ENCODE assay signal across 10 cellular contexts in the genomic region with DNA sequence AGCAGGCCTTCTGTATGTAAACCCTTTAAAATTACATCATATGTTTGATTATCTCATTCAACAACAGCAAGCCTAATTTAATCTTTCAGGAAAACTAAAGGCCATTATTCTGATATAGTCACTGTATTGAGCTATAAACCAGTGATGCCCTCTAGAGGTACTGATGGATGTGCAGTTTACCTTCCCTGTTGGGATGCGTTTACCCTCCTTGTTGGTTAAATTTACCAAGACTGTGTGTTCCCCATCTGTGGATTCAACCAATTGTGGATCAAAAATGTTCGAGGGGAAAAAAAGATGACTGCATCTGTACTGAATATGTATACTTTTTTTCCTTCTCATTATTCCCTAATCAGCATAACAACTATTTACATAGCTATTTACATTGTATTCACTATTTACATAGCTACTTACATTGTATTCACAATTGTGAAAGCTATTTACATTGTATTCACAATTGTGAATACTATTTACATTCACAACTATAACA. TPM values are rescaled to one million over a fixed set of nuclear protein-coding genes. Genes with fewer than 3 reads are reported as not detected.
DNase-seq lines count a peak whose midpoint lies in the region; ATAC-seq, FAIRE-seq and TF ChIP-seq lines count a peak whose summit lies in the region.
"Had no signal": no experiment of that assay in that cellular context is flagged by ENCODE, and none has a peak within 500 bp of the region (broad histone marks: within the 10 kb centered on the region; RNA-seq: fewer than 3 reads in every experiment).

No MANE protein-coding gene starts in this region.

- 0 out of 4 replicates have a peak, but pooled peaks of 1 of the 2 experiments have one; percentile 14 for TF ChIP-seq RAD21 in K562 (CRISPR knock-in tag; conservative IDR thresholded peaks at IDR 0.05 in 1 of 2, IDR thresholded peaks at IDR 0.05 in 1 of 2)

- H3K36me3 ChIP-seq in DND-41 (ENCODE audit: insufficient read depth, low read length) (peaks cover 40% of the 10 kb centered on the region; the same call in 1 of the 2 replicates), K562 (ENCODE audit: control insufficient read depth, insufficient read depth, low read length) (peaks cover 64% of the 10 kb centered on the region), lung (ENCODE audit: control insufficient read depth in 2 of 2, insufficient read depth in 2 of 2, low read length in 2 of 2) (peaks cover 0 to 15% of the 10 kb centered on the region in 2 donors), ovary (no peaks in the 10 kb centered on the region)

- no peaks in the 10 kb centered on the region for H3K4me1 ChIP-seq in DND-41 (ENCODE audit: insufficient read depth, low read length)
- no peaks in the 10 kb centered on the region for H3K4me1 ChIP-seq in K562 (replicated peaks in 1 of 2; ENCODE audit: control insufficient read depth in 2 of 2, insufficient read depth in 2 of 2, low read length in 2 of 2)
- H3K4me1 ChIP-seq in lung (ENCODE audit: control insufficient read depth in 2 of 2, insufficient read depth in 2 of 2, low read length in 2 of 2): peaks cover 0 to 4% of the 10 kb centered on the region in 2 donors
- no peaks in the 10 kb centered on the region for H3K4me1 ChIP-seq in ovary (ENCODE audit: insufficient read depth)
- H3K4me1 ChIP-seq: suprapubic skin had no signal

- ATAC-seq in DND-41 (ENCODE audit: insufficient read depth, low read depth) (no peak), K562 (peak; percentile 89), lung (ENCODE audit: insufficient read depth, low FRiP score) (peak; percentile 34), HG03108 (IDR thresholded peaks at IDR 0.05; ENCODE audit: unreplicated experiment) (no peak), GM19328 (IDR thresholded peaks at IDR 0.05; ENCODE audit: unreplicated experiment) (no peak)

- H3K79me2 ChIP-seq in DND-41 (ENCODE audit: insufficient read depth, low read length) (peaks cover 28% of the 10 kb centered on the region), K562 (ENCODE audit: control insufficient read depth, insufficient read depth, low read length) (peaks cover 35% of the 10 kb centered on the region)

- H2AFZ ChIP-seq in DND-41 (ENCODE audit: low read depth, low read length) (no peak overlapping the region), K562 (ENCODE audit: low read depth, low read length) (no peak overlapping the region)

- no peak overlapping the region for H3K9ac ChIP-seq in DND-41 (ENCODE audit: low read depth, low read length)
- no peak overlapping the region for H3K9ac ChIP-seq in K562 (ENCODE audit: insufficient read depth in 1 of 2, low read depth in 2 of 2, low read length in 2 of 2)

- H3K9me3 ChIP-seq in DND-41 (ENCODE audit: insufficient read depth, low read length, severe bottlenecking): peaks cover 14% of the 10 kb centered on the region
- H3K9me3 ChIP-seq in K562 (replicated peaks; ENCODE audit: control insufficient read depth, insufficient read depth, low read depth, low read length): peaks cover 12% of the 10 kb centered on the region
- no peaks in the 10 kb centered on the region for H3K9me3 ChIP-seq in lung (ENCODE audit: control insufficient read depth in 2 of 2, insufficient read depth in 1 of 2, low read length in 1 of 2)
- no peaks in the 10 kb centered on the region for H3K9me3 ChIP-seq in ovary

- H3K4me3 ChIP-seq in DND-41 (ENCODE audit: low read depth in 1 of 2, low read length in 2 of 2) (no peak overlapping the region), K562 (no peak overlapping the region), lung (no peak overlapping the region), ovary (no peak overlapping the region)
- H3K4me3 ChIP-seq: skin epidermis, suprapubic skin had no signal

- POLR2A ChIA-PET in K562 (lab: Yijun Ruan, JAX): interaction anchor here (1.5 to 2.8 kb wide), 2 partner anchors 8 to 10 kb away, joined by 4 to 13 read pairs; partner anchors contain the start of genes MRPL50 and ZNF189

- peaks cover 3% of the 10 kb centered on the region; the same call in 1 of the 2 replicates for H4K20me1 ChIP-seq in DND-41 (ENCODE audit: insufficient read depth, low read length)
- H4K20me1 ChIP-seq in K562 (replicated peaks; ENCODE audit: control insufficient read depth, insufficient read depth, low read length): no peaks in the 10 kb centered on the region

- no peaks in the 10 kb centered on the region for H3K27me3 ChIP-seq in DND-41 (ENCODE audit: insufficient read depth, low read length, poor library complexity)
- no peaks in the 10 kb centered on the region for H3K27me3 ChIP-seq in K562 (ENCODE audit: control insufficient read depth in 2 of 2, insufficient read depth in 2 of 2, low read length in 2 of 2)
- H3K27me3 ChIP-seq in lung (ENCODE audit: control insufficient read depth, insufficient read depth): no peaks in the 10 kb centered on the region
- H3K27me3 ChIP-seq in ovary: no peaks in the 10 kb centered on the region
- H3K27me3 ChIP-seq: suprapubic skin had no signal

- peak; percentile 49 for FAIRE-seq in K562 (lab: Jason Lieb, UNC)

- in situ Hi-C loops in K562 (cut with MboI): no loop called here

- no peak overlapping the region for H3K4me2 ChIP-seq in DND-41 (ENCODE audit: insufficient read depth, low read length)
- H3K4me2 ChIP-seq in K562 (ENCODE audit: insufficient read depth, low read length): no peak overlapping the region

- no peaks in the 10 kb centered on the region for H3K9me1 ChIP-seq in K562 (ENCODE audit: control insufficient read depth, insufficient read depth, low read length)

- TF ChIP-seq CTCF in DND-41 (IDR thresholded peaks at IDR 0.05; ENCODE audit: borderline replicate concordance, extremely low read depth, low read length, poor library complexity, severe bottlenecking): peak; percentile 12
- peak; percentile 30 to 54 (median 49) for TF ChIP-seq CTCF in K562 (IDR thresholded peaks at IDR 0.05 in 2 of 3, conservative IDR thresholded peaks at IDR 0.05 in 1 of 3; ENCODE audit: insufficient read depth in 2 of 3, low read depth in 1 of 3, low read length in 3 of 3)
- no peak for TF ChIP-seq CTCF in lung (IDR thresholded peaks at IDR 0.05; ENCODE audit: control extremely low read depth, extremely low read depth)
- no peak for TF ChIP-seq CTCF in ovary (IDR thresholded peaks at IDR 0.05)

- BruUV-seq in K562 (replicated peaks; lab: Mats Ljungman, UMichigan): no TSS peak

- TF ChIP-seq POLR2A in K562 (conservative IDR thresholded peaks at IDR 0.05) (no peak), ovary (IDR thresholded peaks at IDR 0.05) (no peak)

- intact Hi-C loops in K562 (cut with micrococcal nuclease) (loop anchor here (1.0 to 2.0 kb wide), 2 partner anchors 72 to 162 kb away; no protein-coding TSS in a partner anchor), ovary (cut with DNase I) (no loop called here)

- CTCF ChIA-PET in K562 (lab: Yijun Ruan, JAX; ENCODE audit: low intra/inter-chr PET ratio): interaction anchor here (0.6 to 1.0 kb wide), 2 partner anchors 77 to 687 kb away, joined by 3 read pairs; no protein-coding TSS in a partner anchor

- H3K27ac ChIP-seq in DND-41 (ENCODE audit: low read length): no peak overlapping the region
- no peak overlapping the region for H3K27ac ChIP-seq in K562 (ENCODE audit: extremely low read depth, low read depth, low read length)
- no peak overlapping the region for H3K27ac ChIP-seq in lung (ENCODE audit: low read depth in 1 of 2, low read length in 1 of 2)
- no peak overlapping the region for H3K27ac ChIP-seq in ovary
- H3K27ac ChIP-seq: skin epidermis, suprapubic skin had no signal

- TF ChIP-seq EP300 in K562 (IDR thresholded peaks at IDR 0.05; ENCODE audit: low read length) (no peak), ovary (IDR thresholded peaks at IDR 0.05) (no peak)

- 67% methylated on average over 2 of the region's 2 CpGs for WGBS in K562 (ENCODE audit: insufficient coverage, low coverage, missing lambda C conversion rate)
- 80 to 94% methylated on average over 2 of the region's 2 CpGs for WGBS in lung, 2 donors
- 87 to 94% (median 93%) methylated on average over 2 of the region's 2 CpGs for WGBS in ovary, 3 donors

- DNase-seq in DND-41: no peak
- DNase-seq in M059J (ENCODE audit: low read depth): peak; percentile 11
- no peak for DNase-seq in K562 (ENCODE audit: extremely low read depth in 1 of 4, low spot score in 3 of 4)
- DNase-seq in lung (ENCODE audit: low spot score): no peak
- DNase-seq in ovary: no peak
- DNase-seq: activated CD4-positive, CD25-positive, alpha-beta regulatory T cell had no signal

RNA-seq across cellular contexts. Expression of gene BAAT, which starts 3.7 kb away (rescaled TPM):
- not detected in 2 replicates for total RNA-seq in M059J (2014; rRNA removed; shearing (Covaris generic))
- total RNA-seq in K562 (2011; cell fraction: chromatin; rRNA removed; ENCODE audit: low replicate concordance): 0.32 and 0.49 TPM in 2 replicates
- total RNA-seq in K562 (2011; cell fraction: nucleolus; rRNA removed): 0.17 and 0.39 TPM in 2 replicates
- total RNA-seq in K562 (2011; cell fraction: nucleoplasm; rRNA removed): 0.22 and 0.46 TPM in 2 replicates
- 0.24 and 0.32 TPM in 2 replicates for total RNA-seq in K562 (2014; rRNA removed)
- 0.26 and 0.40 TPM in 2 replicates for total RNA-seq in K562 (2014; rRNA removed; fragmentation: Illumina TruSeq; extraction: Trizol)
- total RNA-seq in K562 (2015; rRNA removed; fragmentation: Illumina TruSeq; extraction: Trizol): 0.25 and 0.26 TPM in 2 replicates
- total RNA-seq in K562 (2021): 0.27 and 0.36 TPM in 2 replicates
- polyA plus RNA-seq in K562 (2011; rRNA removed): 0.17 and 0.23 TPM in 2 replicates
- 0.04 and 0.22 TPM in 2 replicates for polyA plus RNA-seq in K562 (2011; cell fraction: cytosol; rRNA removed)
- polyA plus RNA-seq in K562 (2011; cell fraction: nucleus; rRNA removed): 0.28 and 0.67 TPM in 2 replicates
- 0.15 and 0.16 TPM in 2 replicates for polyA plus RNA-seq in K562 (2012)
- 0.25 and 0.33 TPM in 2 replicates for polyA plus RNA-seq in K562 (2014; fragmentation: Illumina TruSeq; extraction: Trizol)
- polyA plus RNA-seq in K562 (2014; fragmentation: Nextera tagmentation; extraction: Ambion mirVana): under 1 TPM; 0.53 to 0.76 TPM
- 0.28 and 0.88 TPM in 2 replicates for polyA plus RNA-seq in K562 (2014; rRNA removed)
- 0.14 and 0.15 TPM in 2 replicates for polyA minus RNA-seq in K562 (2011; rRNA and poly(A)+ RNA removed)
- polyA minus RNA-seq in K562 (2011; cell fraction: cytosol; rRNA and poly(A)+ RNA removed): not detected in 2 replicates
- 0.13 and 0.22 TPM in 2 replicates for polyA minus RNA-seq in K562 (2011; cell fraction: nucleus; rRNA and poly(A)+ RNA removed)
- under 1 TPM; 0.17 to 0.37 TPM for total RNA-seq in lung
- under 1 TPM; 0.03 to 0.26 TPM for polyA plus RNA-seq in lung
- under 1 TPM in 3 of 7 donors, not detected in 4; 0.10 to 0.31 (median 0.12) TPM for total RNA-seq in ovary
- not detected for polyA plus RNA-seq in ovary

RNA-seq across cellular contexts. Expression of gene MRPL50, which starts 9.9 kb away (rescaled TPM):
- total RNA-seq in M059J (2014; rRNA removed; shearing (Covaris generic)): 29.2 and 34.4 TPM in 2 replicates
- total RNA-seq in K562 (2011; cell fraction: chromatin; rRNA removed; ENCODE audit: low replicate concordance): 5.5 and 17.9 TPM in 2 replicates
- 3.6 and 3.8 TPM in 2 replicates for total RNA-seq in K562 (2011; cell fraction: nucleolus; rRNA removed)
- total RNA-seq in K562 (2011; cell fraction: nucleoplasm; rRNA removed): 13.2 and 25.3 TPM in 2 replicates
- total RNA-seq in K562 (2014; rRNA removed): 17.5 and 21.8 TPM in 2 replicates
- 37.5 and 42.5 TPM in 2 replicates for total RNA-seq in K562 (2014; rRNA removed; fragmentation: Illumina TruSeq; extraction: Trizol)
- 34.0 and 37.4 TPM in 2 replicates for total RNA-seq in K562 (2015; rRNA removed; fragmentation: Illumina TruSeq; extraction: Trizol)
- 19.7 and 21.9 TPM in 2 replicates for total RNA-seq in K562 (2021)
- 34.4 and 46.7 TPM in 2 replicates for polyA plus RNA-seq in K562 (2011; rRNA removed)
- polyA plus RNA-seq in K562 (2011; cell fraction: cytosol; rRNA removed): 7.0 and 16.5 TPM in 2 replicates
- polyA plus RNA-seq in K562 (2011; cell fraction: nucleus; rRNA removed): 13.0 and 22.6 TPM in 2 replicates
- 10.1 and 18.7 TPM in 2 replicates for polyA plus RNA-seq in K562 (2012)
- polyA plus RNA-seq in K562 (2014; fragmentation: Illumina TruSeq; extraction: Trizol): 31.9 and 36.9 TPM in 2 replicates
- polyA plus RNA-seq in K562 (2014; fragmentation: Nextera tagmentation; extraction: Ambion mirVana): 100 to 1,000 TPM in 1 of 2 experiments, 10 to 100 TPM in 1; 80.1 to 107 TPM
- polyA plus RNA-seq in K562 (2014; rRNA removed): 20.4 and 26.8 TPM in 2 replicates
- 11.0 and 14.4 TPM in 2 replicates for polyA minus RNA-seq in K562 (2011; rRNA and poly(A)+ RNA removed)
- 3.0 and 3.5 TPM in 2 replicates for polyA minus RNA-seq in K562 (2011; cell fraction: cytosol; rRNA and poly(A)+ RNA removed)
- 9.3 and 20.3 TPM in 2 replicates for polyA minus RNA-seq in K562 (2011; cell fraction: nucleus; rRNA and poly(A)+ RNA removed)
- total RNA-seq in lung: 10 to 100 TPM in 1 of 2 donors, 1 to 10 TPM in 1; 9.3 to 23.0 TPM
- 1 to 10 TPM; 7.9 to 8.3 TPM for polyA plus RNA-seq in lung
- 10 to 100 TPM; 13.1 to 16.9 (median 15.2) TPM for total RNA-seq in ovary
- polyA plus RNA-seq in ovary: 10 to 100 TPM in 1 of 2 donors, 1 to 10 TPM in 1; 9.2 to 12.9 TPM

RNA-seq across cellular contexts. Expression of gene ZNF189, which starts 10.1 kb away (rescaled TPM):
- total RNA-seq in M059J (2014; rRNA removed; shearing (Covaris generic)): 11.1 and 15.1 TPM in 2 replicates
- total RNA-seq in K562 (2011; cell fraction: chromatin; rRNA removed; ENCODE audit: low replicate concordance): 6.8 and 22.2 TPM in 2 replicates
- total RNA-seq in K562 (2011; cell fraction: nucleolus; rRNA removed): 4.7 and 6.1 TPM in 2 replicates
- total RNA-seq in K562 (2011; cell fraction: nucleoplasm; rRNA removed): 7.3 and 9.5 TPM in 2 replicates
- 6.1 and 6.3 TPM in 2 replicates for total RNA-seq in K562 (2014; rRNA removed)
- 12.8 and 13.7 TPM in 2 replicates for total RNA-seq in K562 (2014; rRNA removed; fragmentation: Illumina TruSeq; extraction: Trizol)
- 15.3 and 15.6 TPM in 2 replicates for total RNA-seq in K562 (2015; rRNA removed; fragmentation: Illumina TruSeq; extraction: Trizol)
- 7.4 and 8.5 TPM in 2 replicates for total RNA-seq in K562 (2021)
- polyA plus RNA-seq in K562 (2011; rRNA removed): 4.7 and 6.0 TPM in 2 replicates
- polyA plus RNA-seq in K562 (2011; cell fraction: cytosol; rRNA removed): 0.76 and 2.4 TPM in 2 replicates
- 5.0 and 5.7 TPM in 2 replicates for polyA plus RNA-seq in K562 (2011; cell fraction: nucleus; rRNA removed)
- polyA plus RNA-seq in K562 (2012): 5.9 and 7.2 TPM in 2 replicates
- 9.0 and 10.7 TPM in 2 replicates for polyA plus RNA-seq in K562 (2014; fragmentation: Illumina TruSeq; extraction: Trizol)
- polyA plus RNA-seq in K562 (2014; fragmentation: Nextera tagmentation; extraction: Ambion mirVana): 1 to 10 TPM; 2.4 to 3.5 TPM
- 6.4 TPM in 2 replicates for polyA plus RNA-seq in K562 (2014; rRNA removed)
- polyA minus RNA-seq in K562 (2011; rRNA and poly(A)+ RNA removed): 10.9 and 16.2 TPM in 2 replicates
- polyA minus RNA-seq in K562 (2011; cell fraction: cytosol; rRNA and poly(A)+ RNA removed): 2.3 and 3.6 TPM in 2 replicates
- polyA minus RNA-seq in K562 (2011; cell fraction: nucleus; rRNA and poly(A)+ RNA removed): 9.2 and 19.4 TPM in 2 replicates
- 10 to 100 TPM; 16.8 to 34.1 TPM for total RNA-seq in lung
- polyA plus RNA-seq in lung: 1 to 10 TPM; 5.9 to 6.7 TPM
- 10 to 100 TPM; 14.9 to 30.5 (median 25.1) TPM for total RNA-seq in ovary
- polyA plus RNA-seq in ovary: 10 to 100 TPM; 11.3 to 25.4 TPM

RNA-seq across cellular contexts. Expression of gene ALDOB, which starts 47.0 kb away (rescaled TPM):
- total RNA-seq in M059J (2014; rRNA removed; shearing (Covaris generic)): not detected in 2 replicates
- not detected in 2 replicates for total RNA-seq in K562 (2011; cell fraction: chromatin; rRNA removed; ENCODE audit: low replicate concordance)
- total RNA-seq in K562 (2011; cell fraction: nucleolus; rRNA removed): not detected in 2 replicates
- total RNA-seq in K562 (2011; cell fraction: nucleoplasm; rRNA removed): not detected in 2 replicates
- total RNA-seq in K562 (2014; rRNA removed): not detected in 2 replicates
- not detected in 2 replicates for total RNA-seq in K562 (2014; rRNA removed; fragmentation: Illumina TruSeq; extraction: Trizol)
- total RNA-seq in K562 (2015; rRNA removed; fragmentation: Illumina TruSeq; extraction: Trizol): not detected in 2 replicates
- total RNA-seq in K562 (2021): 0.78 and 0.80 TPM in 2 replicates
- not detected in 2 replicates for polyA plus RNA-seq in K562 (2011; rRNA removed)
- polyA plus RNA-seq in K562 (2011; cell fraction: cytosol; rRNA removed): not detected in 2 replicates
- polyA plus RNA-seq in K562 (2011; cell fraction: nucleus; rRNA removed): 0.10 TPM in 1 of 2 replicates, not detected in the other
- polyA plus RNA-seq in K562 (2012): 0.06 TPM in 1 of 2 replicates, not detected in the other
- polyA plus RNA-seq in K562 (2014; fragmentation: Illumina TruSeq; extraction: Trizol): not detected in 2 replicates
- not detected for polyA plus RNA-seq in K562 (2014; fragmentation: Nextera tagmentation; extraction: Ambion mirVana)
- not detected in 2 replicates for polyA plus RNA-seq in K562 (2014; rRNA removed)
- polyA minus RNA-seq in K562 (2011; rRNA and poly(A)+ RNA removed): not detected in 2 replicates
- polyA minus RNA-seq in K562 (2011; cell fraction: cytosol; rRNA and poly(A)+ RNA removed): not detected in 2 replicates
- not detected in 2 replicates for polyA minus RNA-seq in K562 (2011; cell fraction: nucleus; rRNA and poly(A)+ RNA removed)
- 1 to 10 TPM in 1 of 2 donors, not detected in 1; 1.1 TPM for total RNA-seq in lung
- polyA plus RNA-seq in lung: under 1 TPM; 0.06 to 0.09 TPM
- total RNA-seq in ovary: 10 to 100 TPM in 1 of 7 donors, 1 to 10 TPM in 2, under 1 TPM in 2, not detected in 2; 0.37 to 14.7 (median 1.0) TPM
- under 1 TPM; 0.18 to 0.27 TPM for polyA plus RNA-seq in ovary

Comparison
In these comparisons a context has a peak if more than half of its experiments do, and no peak if none do; other contexts are left out.
1. ATAC-seq: peak in K562 (single experiment) and lung (single experiment); none in DND-41 (single experiment), HG03108 (single experiment) and GM19328 (single experiment).
2. CTCF ChIP-seq: peak in DND-41 (single experiment) and K562 (3 of 3); none in lung (single experiment) and ovary (0 of 3).